ENCODE assay signal across 8 cellular contexts in genomic region chr2:175004980-175005832, GRCh38. TPM values are rescaled to one million over a fixed set of nuclear protein-coding genes. Genes with fewer than 3 reads are reported as not detected.
DNase-seq lines count a peak whose midpoint lies in the region; ATAC-seq, FAIRE-seq and TF ChIP-seq lines count a peak whose summit lies in the region.

Gene CHN1 (minus strand): TSS chr2:175005381. CDS start chr2:175004912, 469 bp downstream.

- no peak within 1 kb of the TSS for H2BK12ac ChIP-seq in neuronal stem cell (ENCODE audit: low read length)

- H3K18ac ChIP-seq in neuronal stem cell (ENCODE audit: low read length): peak within 1 kb of the TSS; percentile 99

- H3K27me3 ChIP-seq in Peyer's patch: no peaks in the 10 kb centered on the region
- H3K27me3 ChIP-seq in neuronal stem cell (ENCODE audit: control insufficient read depth in 3 of 3, insufficient read depth in 3 of 3, low read depth in 1 of 3, low read length in 3 of 3): no peaks in the 10 kb centered on the region
- peaks cover 0 to 18% (median 0%) of the 10 kb centered on the region in 5 donors for H3K27me3 ChIP-seq in subcutaneous abdominal adipose tissue (ENCODE audit: control insufficient read depth in 5 of 5, insufficient read depth in 4 of 5, low read length in 5 of 5)

- TF ChIP-seq CTCF in C4-2B (conservative IDR thresholded peaks at IDR 0.05) (peak; percentile 14; the same call in 1 of the 2 replicates), Peyer's patch (IDR thresholded peaks at IDR 0.05) (no peak)

- peak within 1 kb of the TSS; percentile 92 for H2AFZ ChIP-seq in neuronal stem cell (ENCODE audit: low read length)

- peak within 1 kb of the TSS; percentile 70 for H2AK5ac ChIP-seq in neuronal stem cell (ENCODE audit: low read depth, low read length)

- peak within 1 kb of the TSS; percentile 98 for H3K14ac ChIP-seq in neuronal stem cell (ENCODE audit: low read length)

- peak within 1 kb of the TSS; percentile 60 to 81 (median 64) for H3K4me3 ChIP-seq in Peyer's patch
- H3K4me3 ChIP-seq in neuronal stem cell (ENCODE audit: low read length in 2 of 2): peak within 1 kb of the TSS; percentile 68 to 100
- H3K4me3 ChIP-seq in subcutaneous abdominal adipose tissue (ENCODE audit: low read depth in 1 of 5, low read length in 5 of 5): peak within 1 kb of the TSS; percentile 67 to 88 (median 76)

- H2BK15ac ChIP-seq in neuronal stem cell (ENCODE audit: low read length): peak within 1 kb of the TSS; percentile 100

- no peak for TF ChIP-seq POLR2A in Peyer's patch (IDR thresholded peaks at IDR 0.05)

- H3K36me3 ChIP-seq in Peyer's patch: no peaks in the 10 kb centered on the region
- H3K36me3 ChIP-seq in neuronal stem cell (replicated peaks in 1 of 2; ENCODE audit: control insufficient read depth in 2 of 2, insufficient read depth in 2 of 2, low read length in 2 of 2): peaks cover 0 to 18% of the 10 kb centered on the region in 2 donors
- no peaks in the 10 kb centered on the region for H3K36me3 ChIP-seq in subcutaneous abdominal adipose tissue (ENCODE audit: control insufficient read depth in 5 of 5, insufficient read depth in 5 of 5, low read length in 5 of 5)

- H3K9me3 ChIP-seq in Peyer's patch: no peaks in the 10 kb centered on the region
- H3K9me3 ChIP-seq in neuronal stem cell (replicated peaks in 1 of 2; ENCODE audit: control insufficient read depth in 2 of 2, insufficient read depth in 1 of 2, low read depth in 1 of 2, low read length in 2 of 2): no peaks in the 10 kb centered on the region
- no peaks in the 10 kb centered on the region for H3K9me3 ChIP-seq in subcutaneous abdominal adipose tissue (ENCODE audit: control insufficient read depth in 5 of 5, low read length in 5 of 5)

- peak within 1 kb of the TSS; percentile 67 for H3K4me2 ChIP-seq in neuronal stem cell (ENCODE audit: insufficient read depth, low read length, poor library complexity, severe bottlenecking)

- H3K4ac ChIP-seq in neuronal stem cell (ENCODE audit: low read length): peak within 1 kb of the TSS; percentile 37

- no peak for FAIRE-seq in frontal cortex (lab: Jason Lieb, UNC)

- WGBS in neuronal stem cell (ENCODE audit: extremely low coverage in 2 of 2, insufficient read length in 2 of 2, insufficient replicate concordance in 1 of 2), 2 donors: no CpG with 5 or more reads among the region's 92 CpGs

- H3K9ac ChIP-seq in neuronal stem cell (ENCODE audit: low read depth, low read length, poor library complexity): peak within 1 kb of the TSS; percentile 92
- peak within 1 kb of the TSS in 3 of 5 donors; percentile 45 to 52 (median 51) for H3K9ac ChIP-seq in subcutaneous abdominal adipose tissue (ENCODE audit: low read length in 5 of 5)

- peak within 1 kb of the TSS; percentile 91 for H3K23ac ChIP-seq in neuronal stem cell (ENCODE audit: low read depth, low read length, poor library complexity)

- peak within 1 kb of the TSS; percentile 98 for H2BK5ac ChIP-seq in neuronal stem cell (ENCODE audit: low read length)

- no peak within 1 kb of the TSS for H4K91ac ChIP-seq in neuronal stem cell (ENCODE audit: low read depth, low read length, poor library complexity)

- peak; percentile 82 for ATAC-seq in GM19397 (IDR thresholded peaks at IDR 0.05; ENCODE audit: unreplicated experiment)

- DNase-seq in HPDE6-E6E7 (ENCODE audit: extremely low spot score) (peak; percentile 34), Peyer's patch (peak; percentile 46 to 75 (median 67)), activated gamma-delta T cell (lab: John Stamatoyannopoulos, UW) (peak; percentile 40), frontal cortex (ENCODE audit: low spot score in 2 of 2) (peak; percentile 84 to 87), neuronal stem cell (ENCODE audit: low spot score) (peak; percentile 91)

- H2BK120ac ChIP-seq in neuronal stem cell (ENCODE audit: low read depth, low read length): peak within 1 kb of the TSS; percentile 98

- H3K27ac ChIP-seq in C4-2B (no peak within 1 kb of the TSS), Peyer's patch (peak within 1 kb of the TSS; percentile 44 to 84 (median 72)), neuronal stem cell (replicated peaks; ENCODE audit: low read length) (peak within 1 kb of the TSS; percentile 97), subcutaneous abdominal adipose tissue (ENCODE audit: low read depth, low read length) (peak within 1 kb of the TSS; percentile 66)

- H4K8ac ChIP-seq in neuronal stem cell (ENCODE audit: low read depth, low read length): no peak within 1 kb of the TSS

- H3K4me1 ChIP-seq in Peyer's patch (peaks cover 0 to 10% (median 2%) of the 10 kb centered on the region in 4 donors), neuronal stem cell (ENCODE audit: control insufficient read depth in 2 of 2, insufficient read depth in 1 of 2, low read depth in 1 of 2, low read length in 2 of 2) (peaks cover 8 to 23% of the 10 kb centered on the region in 2 donors), subcutaneous abdominal adipose tissue (ENCODE audit: control insufficient read depth in 5 of 5, insufficient read depth in 5 of 5, low read length in 5 of 5) (peaks cover 0 to 18% (median 14%) of the 10 kb centered on the region in 5 donors)

- H3K79me1 ChIP-seq in neuronal stem cell (ENCODE audit: low read depth, low read length): peaks cover 3% of the 10 kb centered on the region

RNA-seq across cellular contexts. Expression of gene CHN1, which starts in this region (rescaled TPM):
- 10 to 100 TPM in 2 of 4 donors, 1 to 10 TPM in 2; 3.4 to 60.2 (median 7.1) TPM for total RNA-seq in Peyer's patch
- 57.1 TPM for total RNA-seq in frontal cortex
- polyA plus RNA-seq in neuronal stem cell (2013, experiment 1 of 2): 39.8 TPM
- polyA plus RNA-seq in neuronal stem cell (2013, experiment 2 of 2): 38.8 TPM

Comparison
In these comparisons a context has a peak if more than half of its experiments do, and no peak if none do; other contexts are left out.
1. DNase-seq: peak in every context shown above with its lines; median percentile 91 in neuronal stem cell; 86 in frontal cortex; 67 in Peyer's patch; 40 in activated gamma-delta T cell; 34 in HPDE6-E6E7.